39 cellular contexts compared by ENCODE assay signal in genomic region chr3:115445559-115445958, GRCh38.
"Had no signal": no experiment of that assay in that cellular context is flagged by ENCODE, and none has a peak within 500 bp of the region (broad histone marks: within the 10 kb centered on the region; RNA-seq: fewer than 3 reads in every experiment).

No MANE protein-coding gene starts in this region.

- H3K4me1 Mint-ChIP-seq: activated naive CD4-positive, alpha-beta T cell treated with anti-CD3 and anti-CD28 coated beads, Interleukin-2, amount 10 ng/mL, durations not matched to agents 7 days and 5 days; activated naive CD4-positive, alpha-beta T cell treated with anti-CD3 and anti-CD28 coated beads, Interleukin-2, amount 50 U/mL, for 24 hours; activated naive CD8-positive, alpha-beta T cell treated with anti-CD3 and anti-CD28 coated beads for 36 hours; activated naive CD8-positive, alpha-beta T cell treated with anti-CD3 and anti-CD28 coated beads, Interleukin-2, amount 10 ng/mL, durations not matched to agents 7 days and 5 days; activated naive CD8-positive, alpha-beta T cell treated with anti-CD3 and anti-CD28 coated beads, Interleukin-2, amount 50 U/mL, for 24 hours; activated T-helper 17 cell treated with anti-CD3 and anti-CD28 coated beads, Interleukin-2, amount 50 U/mL, for 72 hours; central memory CD8-positive, alpha-beta T cell had no signal

- H3K4me3 ChIP-seq: adrenal gland, ascending aorta, body of pancreas, breast epithelium, cardiac muscle cell had no signal

- H3K36me3 ChIP-seq: adrenal gland, ascending aorta, brain microvascular endothelial cell, breast epithelium, cardiac muscle cell had no signal

- H3K4me3 Mint-ChIP-seq: activated naive CD4-positive, alpha-beta T cell treated with anti-CD3 and anti-CD28 coated beads for 36 hours; activated naive CD4-positive, alpha-beta T cell treated with anti-CD3 and anti-CD28 coated beads, Interleukin-2, amount 10 ng/mL, durations not matched to agents 7 days and 5 days; activated naive CD4-positive, alpha-beta T cell treated with anti-CD3 and anti-CD28 coated beads, Interleukin-2, amount 50 U/mL, for 24 hours; activated naive CD8-positive, alpha-beta T cell; activated naive CD8-positive, alpha-beta T cell treated with anti-CD3 and anti-CD28 coated beads for 36 hours; activated naive CD8-positive, alpha-beta T cell treated with anti-CD3 and anti-CD28 coated beads, Interleukin-2, amount 10 ng/mL, durations not matched to agents 7 days and 5 days; activated naive CD8-positive, alpha-beta T cell treated with anti-CD3 and anti-CD28 coated beads, Interleukin-2, amount 50 U/mL, for 24 hours; activated T-cell treated with anti-CD3 and anti-CD28 coated beads, Interleukin-2, amount 50 U/mL, for 24 hours; activated T-cell treated with anti-CD3 and anti-CD28 coated beads, Interleukin-2, amount 50 U/mL, for 4 hours; activated T-cell treated with anti-CD3 and anti-CD28 coated beads, Interleukin-2, amount 50 U/mL, for 72 hours; activated T-helper 1 cell treated with anti-CD3 and anti-CD28 coated beads, Interleukin-12 subunit alpha, Interleukin-12 subunit beta, Interleukin-2, Interleukin-4 antibody, amounts not matched to agents 30 ng/mL and 10 ng/mL and 1 ng/mL, durations not matched to agents 14 hours and 24 hours and 36 hours; activated T-helper 17 cell treated with anti-CD3 and anti-CD28 coated beads, Interleukin-2, amount 50 U/mL, for 72 hours; brain; central memory CD8-positive, alpha-beta T cell had no signal

- H3K4me1 ChIP-seq: adrenal gland, ascending aorta, body of pancreas, breast epithelium had no signal

- H3K9me3 Mint-ChIP-seq: activated naive CD4-positive, alpha-beta T cell treated with anti-CD3 and anti-CD28 coated beads for 36 hours; activated naive CD4-positive, alpha-beta T cell treated with anti-CD3 and anti-CD28 coated beads, Interleukin-2, amount 10 ng/mL, durations not matched to agents 7 days and 5 days; activated naive CD4-positive, alpha-beta T cell treated with anti-CD3 and anti-CD28 coated beads, Interleukin-2, amount 50 U/mL, for 24 hours; activated naive CD4-positive, alpha-beta T cell treated with anti-CD3 and anti-CD28 coated beads, Interleukin-2, amount 50 U/mL, for 72 hours; activated naive CD8-positive, alpha-beta T cell treated with anti-CD3 and anti-CD28 coated beads for 36 hours; activated naive CD8-positive, alpha-beta T cell treated with anti-CD3 and anti-CD28 coated beads, Interleukin-2, amount 10 ng/mL, durations not matched to agents 7 days and 5 days; activated naive CD8-positive, alpha-beta T cell treated with anti-CD3 and anti-CD28 coated beads, Interleukin-2, amount 50 U/mL, for 24 hours; activated T-cell treated with anti-CD3 and anti-CD28 coated beads, Interleukin-2, amount 50 U/mL, for 24 hours; activated T-cell treated with anti-CD3 and anti-CD28 coated beads, Interleukin-2, amount 50 U/mL, for 4 hours; activated T-helper 1 cell treated with anti-CD3 and anti-CD28 coated beads, Interleukin-12 subunit alpha, Interleukin-12 subunit beta, Interleukin-2, Interleukin-4 antibody, amounts not matched to agents 30 ng/mL and 10 ng/mL and 1 ng/mL, durations not matched to agents 14 hours and 24 hours and 36 hours; activated T-helper 17 cell treated with anti-CD3 and anti-CD28 coated beads, Interleukin-2, amount 50 U/mL, for 72 hours; activated T-helper 2 cell treated with anti-CD3 and anti-CD28 coated beads, Interferon-gamma antibody, Interleukin-2, Interleukin-4, amounts not matched to agents 10 μg/mL and 5 μg/mL and 100 μg/mL, durations not matched to agents 14 hours and 24 hours and 36 hours; central memory CD8-positive, alpha-beta T cell had no signal

- H3K36me3 Mint-ChIP-seq: activated naive CD4-positive, alpha-beta T cell treated with anti-CD3 and anti-CD28 coated beads, Interleukin-2, amount 10 ng/mL, durations not matched to agents 7 days and 5 days; activated naive CD4-positive, alpha-beta T cell treated with anti-CD3 and anti-CD28 coated beads, Interleukin-2, amount 50 U/mL, for 24 hours; activated naive CD4-positive, alpha-beta T cell treated with anti-CD3 and anti-CD28 coated beads, Interleukin-2, amount 50 U/mL, for 72 hours; activated naive CD8-positive, alpha-beta T cell; activated naive CD8-positive, alpha-beta T cell treated with anti-CD3 and anti-CD28 coated beads for 36 hours; activated naive CD8-positive, alpha-beta T cell treated with anti-CD3 and anti-CD28 coated beads, Interleukin-2, amount 10 ng/mL, durations not matched to agents 7 days and 5 days; brain had no signal

- ATAC-seq: activated naive CD4-positive, alpha-beta T cell treated with anti-CD3 and anti-CD28 coated beads, Interleukin-2, amount 50 U/mL, for 72 hours; activated naive CD8-positive, alpha-beta T cell treated with anti-CD3 and anti-CD28 coated beads, Interleukin-2, amount 50 U/mL, for 24 hours; activated T-cell treated with anti-CD3 and anti-CD28 coated beads, Interleukin-2, amount 50 U/mL, for 4 hours; activated T-cell treated with anti-CD3 and anti-CD28 coated beads, Interleukin-2, amount 50 U/mL, for 72 hours; activated T-helper 17 cell treated with anti-CD3 and anti-CD28 coated beads, Interleukin-2, amount 50 U/mL, for 72 hours; body of pancreas had no signal

- FAIRE-seq: astrocyte, bronchial epithelial cell had no signal

- H3K27ac ChIP-seq: adrenal gland, ascending aorta, body of pancreas, brain microvascular endothelial cell, breast epithelium, cardiac muscle cell had no signal

- H3K27ac Mint-ChIP-seq: activated naive CD4-positive, alpha-beta T cell treated with anti-CD3 and anti-CD28 coated beads for 36 hours; activated naive CD4-positive, alpha-beta T cell treated with anti-CD3 and anti-CD28 coated beads, Interleukin-2, amount 10 ng/mL, durations not matched to agents 7 days and 5 days; activated naive CD4-positive, alpha-beta T cell treated with anti-CD3 and anti-CD28 coated beads, Interleukin-2, amount 50 U/mL, for 24 hours; activated naive CD4-positive, alpha-beta T cell treated with anti-CD3 and anti-CD28 coated beads, Interleukin-2, amount 50 U/mL, for 72 hours; activated naive CD8-positive, alpha-beta T cell; activated naive CD8-positive, alpha-beta T cell treated with anti-CD3 and anti-CD28 coated beads for 36 hours; activated naive CD8-positive, alpha-beta T cell treated with anti-CD3 and anti-CD28 coated beads, Interleukin-2, amount 10 ng/mL, durations not matched to agents 7 days and 5 days; activated naive CD8-positive, alpha-beta T cell treated with anti-CD3 and anti-CD28 coated beads, Interleukin-2, amount 50 U/mL, for 24 hours; activated T-cell treated with anti-CD3 and anti-CD28 coated beads, Interleukin-2, amount 50 U/mL, for 24 hours; activated T-cell treated with anti-CD3 and anti-CD28 coated beads, Interleukin-2, amount 50 U/mL, for 72 hours; activated T-helper 1 cell treated with anti-CD3 and anti-CD28 coated beads, Interleukin-12 subunit alpha, Interleukin-12 subunit beta, Interleukin-2, Interleukin-4 antibody, amounts not matched to agents 30 ng/mL and 10 ng/mL and 1 ng/mL, durations not matched to agents 14 hours and 24 hours and 36 hours; activated T-helper 17 cell treated with anti-CD3 and anti-CD28 coated beads, Interleukin-2, amount 50 U/mL, for 72 hours; activated T-helper 2 cell treated with anti-CD3 and anti-CD28 coated beads, Interferon-gamma antibody, Interleukin-2, Interleukin-4, amounts not matched to agents 10 μg/mL and 5 μg/mL and 100 μg/mL, durations not matched to agents 14 hours and 24 hours and 36 hours; brain had no signal

- H3K9me3 ChIP-seq: adrenal gland, ascending aorta, body of pancreas, breast epithelium had no signal

- H3K27me3 ChIP-seq: adrenal gland, ascending aorta, body of pancreas, brain microvascular endothelial cell, breast epithelium, cardiac muscle cell had no signal

- DNase-seq: activated effector memory CD4-positive, alpha-beta T cell treated with anti-CD3 and anti-CD28 coated beads, Interleukin-2, amount 50 U/mL, for 16 hours; activated effector memory CD4-positive, alpha-beta T cell treated with Interleukin-2 at 50 U/mL for 16 hours; activated gamma-delta T cell; activated gamma-delta T cell treated with Interleukin-2 at 50 U/mL for 16 hours; activated naive CD4-positive, alpha-beta T cell; activated naive CD4-positive, alpha-beta T cell treated with anti-CD3 and anti-CD28 coated beads for 36 hours; activated naive CD4-positive, alpha-beta T cell treated with anti-CD3 and anti-CD28 coated beads, Interleukin-2, amount 10 ng/mL, durations not matched to agents 7 days and 5 days; activated naive CD4-positive, alpha-beta T cell treated with anti-CD3 and anti-CD28 coated beads, Interleukin-2, amount 50 U/mL, for 16 hours; activated naive CD4-positive, alpha-beta T cell treated with Interleukin-2 at 50 U/mL for 16 hours; activated naive CD8-positive, alpha-beta T cell treated with anti-CD3 and anti-CD28 coated beads for 36 hours; activated naive CD8-positive, alpha-beta T cell treated with anti-CD3 and anti-CD28 coated beads, Interleukin-2, amount 10 ng/mL, durations not matched to agents 7 days and 5 days; activated naive CD8-positive, alpha-beta T cell treated with anti-CD3 and anti-CD28 coated beads, Interleukin-2, amount 50 U/mL, for 24 hours; activated T-cell treated with anti-CD3 and anti-CD28 coated beads, Interleukin-2, amount 50 U/mL, for 24 hours; activated T-cell treated with anti-CD3 and anti-CD28 coated beads, Interleukin-2, amount 50 U/mL, for 4 hours; activated T-cell treated with anti-CD3 and anti-CD28 coated beads, Interleukin-2, amount 50 U/mL, for 48 hours; activated T-cell treated with anti-CD3 and anti-CD28 coated beads, Interleukin-2, amount 50 U/mL, for 72 hours; amniotic stem cell; amygdala; anterior cingulate cortex; aorta; body of pancreas; brain microvascular endothelial cell; caudate nucleus; central memory CD4-positive, alpha-beta T cell; cerebellar nuclear complex had no signal
